26 cellular contexts compared by ENCODE assay signal in genomic region chr3:112687621-112688020, GRCh38. TPM values are rescaled to one million over a fixed set of nuclear protein-coding genes. Genes with fewer than 3 reads are reported as not detected.
"Had no signal": no experiment of that assay in that cellular context is flagged by ENCODE, and none has a peak within 500 bp of the region (broad histone marks: within the 10 kb centered on the region; RNA-seq: fewer than 3 reads in every experiment).

No MANE protein-coding gene starts in this region.

- H3K9me3 Mint-ChIP-seq: activated CD4-positive, alpha-beta T cell treated with anti-CD3 and anti-CD28 coated beads, Interleukin-2, amount 10 ng/mL, durations not matched to agents 7 days and 5 days; activated naive CD4-positive, alpha-beta T cell treated with anti-CD3 and anti-CD28 coated beads, Interleukin-2, amount 10 ng/mL, durations not matched to agents 7 days and 5 days; activated naive CD8-positive, alpha-beta T cell treated with anti-CD3 and anti-CD28 coated beads, Interleukin-2, amount 50 U/mL, for 24 hours; activated T-cell treated with anti-CD3 and anti-CD28 coated beads, Interleukin-2, amount 50 U/mL, for 24 hours; activated T-helper 2 cell treated with anti-CD3 and anti-CD28 coated beads, Interferon-gamma antibody, Interleukin-2, Interleukin-4, amounts not matched to agents 10 μg/mL and 5 μg/mL and 100 μg/mL, durations not matched to agents 14 hours and 24 hours and 36 hours; stimulated activated naive CD8-positive, alpha-beta T cell treated with anti-CD3 and anti-CD28 coated beads, Interleukin-15, amount 100 ng/mL, for 72 hours; T-cell had no signal

- H3K27ac Mint-ChIP-seq: activated CD4-positive, alpha-beta T cell treated with anti-CD3 and anti-CD28 coated beads, Interleukin-2, amount 10 ng/mL, durations not matched to agents 7 days and 5 days; activated CD8-positive, alpha-beta T cell treated with anti-CD3 and anti-CD28 coated beads, Interleukin-2, amount 10 ng/mL, durations not matched to agents 7 days and 5 days; activated naive CD4-positive, alpha-beta T cell treated with anti-CD3 and anti-CD28 coated beads, Interleukin-2, amount 10 ng/mL, durations not matched to agents 7 days and 5 days; activated naive CD8-positive, alpha-beta T cell treated with anti-CD3 and anti-CD28 coated beads, Interleukin-2, amount 50 U/mL, for 24 hours; activated T-cell treated with anti-CD3 and anti-CD28 coated beads, Interleukin-2, amount 50 U/mL, for 24 hours; activated T-helper 2 cell treated with anti-CD3 and anti-CD28 coated beads, Interferon-gamma antibody, Interleukin-2, Interleukin-4, amounts not matched to agents 10 μg/mL and 5 μg/mL and 100 μg/mL, durations not matched to agents 14 hours and 24 hours and 36 hours; stimulated activated naive CD8-positive, alpha-beta T cell treated with anti-CD3 and anti-CD28 coated beads, Interleukin-15, amount 100 ng/mL, for 72 hours; T-cell had no signal

- H3K4me1 ChIP-seq: heart left ventricle, psoas muscle, upper lobe of left lung had no signal

- DNase-seq: activated CD4-positive, alpha-beta T cell treated with anti-CD3 and anti-CD28 coated beads, Interleukin-2, amount 10 ng/mL, durations not matched to agents 7 days and 5 days; activated CD8-positive, alpha-beta T cell treated with anti-CD3 and anti-CD28 coated beads, Interleukin-2, amount 10 ng/mL, durations not matched to agents 7 days and 5 days; activated naive CD4-positive, alpha-beta T cell treated with anti-CD3 and anti-CD28 coated beads, Interleukin-2, amount 10 ng/mL, durations not matched to agents 7 days and 5 days; activated naive CD8-positive, alpha-beta T cell treated with anti-CD3 and anti-CD28 coated beads, Interleukin-2, amount 50 U/mL, for 24 hours; activated T-cell treated with anti-CD3 and anti-CD28 coated beads, Interleukin-2, amount 50 U/mL, for 24 hours; anterior cingulate cortex; brain microvascular endothelial cell; central memory CD4-positive, alpha-beta T cell; heart left ventricle; kidney; ovary; psoas muscle; right cardiac atrium; stimulated activated CD4-positive, alpha-beta T cell treated with anti-CD3 and anti-CD28 coated beads, Interleukin-15, amount 100 ng/mL, for 24 hours; stimulated activated CD4-positive, alpha-beta T cell treated with anti-CD3 and anti-CD28 coated beads, Interleukin-2, amount 100 ng/mL, for 48 hours; stimulated activated naive CD8-positive, alpha-beta T cell treated with anti-CD3 and anti-CD28 coated beads, Interleukin-15, amount 100 ng/mL, for 72 hours; T-cell; upper lobe of left lung had no signal

- H3K27me3 ChIP-seq: brain microvascular endothelial cell, gastroesophageal sphincter, heart left ventricle, ovary, upper lobe of left lung had no signal

- H3K9me3 ChIP-seq: gastroesophageal sphincter, heart left ventricle, ovary, psoas muscle, upper lobe of left lung had no signal

- H3K4me3 Mint-ChIP-seq: activated CD4-positive, alpha-beta T cell treated with anti-CD3 and anti-CD28 coated beads, Interleukin-2, amount 10 ng/mL, durations not matched to agents 7 days and 5 days; activated CD8-positive, alpha-beta T cell treated with anti-CD3 and anti-CD28 coated beads, Interleukin-2, amount 10 ng/mL, durations not matched to agents 7 days and 5 days; activated naive CD4-positive, alpha-beta T cell treated with anti-CD3 and anti-CD28 coated beads, Interleukin-2, amount 10 ng/mL, durations not matched to agents 7 days and 5 days; activated naive CD8-positive, alpha-beta T cell treated with anti-CD3 and anti-CD28 coated beads, Interleukin-2, amount 50 U/mL, for 24 hours; activated T-cell treated with anti-CD3 and anti-CD28 coated beads, Interleukin-2, amount 50 U/mL, for 24 hours; neural crest cell; stimulated activated naive CD8-positive, alpha-beta T cell treated with anti-CD3 and anti-CD28 coated beads, Interleukin-15, amount 100 ng/mL, for 72 hours; T-cell had no signal

- H3K27ac ChIP-seq: brain microvascular endothelial cell, coronary artery, gastroesophageal sphincter, heart left ventricle, ovary, psoas muscle, upper lobe of left lung had no signal

- ATAC-seq: activated CD4-positive, CD25-positive, alpha-beta regulatory T cell treated with anti-CD3 and anti-CD28 coated beads, Interleukin-2, amount 50 U/mL, for 24 hours; activated CD8-positive, alpha-beta T cell treated with anti-CD3 and anti-CD28 coated beads, Interleukin-2, amount 10 ng/mL, durations not matched to agents 7 days and 5 days; activated naive CD8-positive, alpha-beta T cell treated with anti-CD3 and anti-CD28 coated beads, Interleukin-2, amount 50 U/mL, for 24 hours; esophagus mucosa; gastroesophageal sphincter; heart left ventricle; left lobe of liver; psoas muscle; stimulated activated naive CD8-positive, alpha-beta T cell treated with anti-CD3 and anti-CD28 coated beads, Interleukin-15, amount 100 ng/mL, for 72 hours; T-cell had no signal

- H3K36me3 ChIP-seq: brain microvascular endothelial cell, gastroesophageal sphincter, heart left ventricle, ovary, upper lobe of left lung had no signal

- H3K4me3 ChIP-seq: coronary artery, gastroesophageal sphincter, heart left ventricle, lung, ovary, psoas muscle, upper lobe of left lung had no signal

- H3K36me3 Mint-ChIP-seq: activated naive CD4-positive, alpha-beta T cell treated with anti-CD3 and anti-CD28 coated beads, Interleukin-2, amount 10 ng/mL, durations not matched to agents 7 days and 5 days; T-cell had no signal

RNA-seq across cellular contexts. Expression of gene CCDC80, which starts 46.7 kb away (rescaled TPM):
- total RNA-seq: activated CD4-positive, alpha-beta T cell treated with anti-CD3 and anti-CD28 coated beads, Interleukin-2, amount 10 ng/mL, durations not matched to agents 7 days and 5 days; activated CD8-positive, alpha-beta T cell treated with anti-CD3 and anti-CD28 coated beads, Interleukin-2, amount 10 ng/mL, durations not matched to agents 7 days and 5 days; activated T-helper 2 cell treated with anti-CD3 and anti-CD28 coated beads, Interferon-gamma antibody, Interleukin-2, Interleukin-4, amounts not matched to agents 10 μg/mL and 5 μg/mL and 100 μg/mL, durations not matched to agents 14 hours and 24 hours and 36 hours had no signal
